ENCODE assay signal across 22 cellular contexts in the genomic region with DNA sequence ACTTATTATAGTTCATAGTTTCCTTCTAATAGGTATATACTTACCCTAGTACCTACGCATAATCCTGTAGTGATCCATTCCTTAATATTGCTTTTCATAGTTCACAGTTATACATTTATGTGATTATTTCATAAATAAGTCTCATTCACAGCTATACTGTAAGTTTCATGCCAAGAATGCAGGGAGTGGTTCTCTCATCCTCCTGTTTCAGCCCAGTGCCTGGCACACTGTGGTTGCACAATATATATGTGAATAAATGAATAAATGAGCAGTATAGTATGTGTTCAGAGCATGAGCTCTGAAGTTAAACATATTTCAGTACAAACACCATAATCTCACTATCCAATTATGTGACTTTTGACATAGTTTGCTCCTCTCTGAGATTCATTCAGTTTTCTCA.
A peak's percentile ranks its signal among the peaks of the same experiment; 100 is the strongest.
DNase-seq lines count a peak whose midpoint lies in the region; ATAC-seq, FAIRE-seq and TF ChIP-seq lines count a peak whose summit lies in the region.
"Had no signal": no experiment of that assay in that cellular context is flagged by ENCODE, and none has a peak within 500 bp of the region (broad histone marks: within the 10 kb centered on the region; RNA-seq: fewer than 3 reads in every experiment).

No MANE protein-coding gene starts in this region.

- no peak for DNase-seq in activated CD4-positive, alpha-beta memory T cell treated with anti-CD3 and anti-CD28 coated beads for 36 hours
- no peak for DNase-seq in activated CD4-positive, alpha-beta memory T cell treated with anti-CD3 and anti-CD28 coated beads, Interleukin-2, amount 10 ng/mL, durations not matched to agents 7 days and 5 days
- DNase-seq in amniotic epithelial cell (ENCODE audit: low read depth) (peak; percentile 43), keratinocyte (ENCODE audit: low read depth, low spot score) (no peak), thoracic aorta (ENCODE audit: low spot score) (no peak), DMS 273 treated with DMSO at 0.1 percent for 48 hours (lab: John Stamatoyannopoulos, UW) (no peak), left colon (no peak), HEK293T (ENCODE audit: extremely low spot score) (no peak)
- DNase-seq: amygdala, DMS79, KG1, left ventricle myocardium superior, NCI-H1092, NCI-H748 treated with DMSO at 0.1 percent for 48 hours, spleen had no signal

- no peaks in the 10 kb centered on the region for H4K20me1 ChIP-seq in keratinocyte (ENCODE audit: control insufficient read depth, extremely low read depth, insufficient read depth, low read length)
- H4K20me1 ChIP-seq: BLaER1 treated with 17β-estradiol and CSF1 and Interleukin-3, amounts not matched to agents 10 nM and 100 nM had no signal

- H3K36me3 ChIP-seq in keratinocyte (ENCODE audit: control insufficient read depth in 2 of 2, extremely low read depth in 1 of 2, insufficient read depth in 2 of 2, low read length in 2 of 2) (no peaks in the 10 kb centered on the region), thoracic aorta (no peaks in the 10 kb centered on the region)
- H3K36me3 ChIP-seq: spleen, tibial nerve had no signal

- peaks cover 79% of the 10 kb centered on the region for H3K4me1 Mint-ChIP-seq in activated CD4-positive, alpha-beta memory T cell treated with anti-CD3 and anti-CD28 coated beads for 36 hours (ENCODE audit: low read depth)
- peaks cover 34% of the 10 kb centered on the region for H3K4me1 Mint-ChIP-seq in activated CD4-positive, alpha-beta memory T cell treated with anti-CD3 and anti-CD28 coated beads, Interleukin-2, amount 10 ng/mL, durations not matched to agents 7 days and 5 days

- FAIRE-seq in keratinocyte (lab: Jason Lieb, UNC) = peak; percentile 82
- FAIRE-seq: A204.1, frontal cortex, H54 had no signal

- H3K9me1 ChIP-seq in keratinocyte (ENCODE audit: control insufficient read depth, extremely low read depth, insufficient read depth, low read length) = no peaks in the 10 kb centered on the region

- peaks cover 23% of the 10 kb centered on the region for H3K36me3 Mint-ChIP-seq in activated CD4-positive, alpha-beta memory T cell treated with anti-CD3 and anti-CD28 coated beads for 36 hours
- peaks cover 15% of the 10 kb centered on the region for H3K36me3 Mint-ChIP-seq in activated CD4-positive, alpha-beta memory T cell treated with anti-CD3 and anti-CD28 coated beads, Interleukin-2, amount 10 ng/mL, durations not matched to agents 7 days and 5 days (ENCODE audit: low read depth)

- H3K79me2 ChIP-seq in keratinocyte (ENCODE audit: control insufficient read depth, insufficient read depth, low read length) = no peaks in the 10 kb centered on the region

- no peak overlapping the region for H3K4me3 ChIP-seq in keratinocyte (ENCODE audit: control insufficient read depth in 2 of 3, extremely low read depth in 1 of 3, insufficient read depth in 2 of 3, low read depth in 1 of 3, low read length in 3 of 3)
- H3K4me3 ChIP-seq in thoracic aorta = no peak overlapping the region
- H3K4me3 ChIP-seq: BLaER1 treated with 17β-estradiol and CSF1 and Interleukin-3, amounts not matched to agents 10 nM and 100 nM; spleen; tibial nerve had no signal

- ATAC-seq in thoracic aorta (ENCODE audit: insufficient number of reproducible peaks, low FRiP score, low read depth) (no peak), left colon (no peak)

- TF ChIP-seq CTCF in keratinocyte (optimal IDR thresholded peaks at IDR 0.05 in 1 of 3, IDR thresholded peaks at IDR 0.05 in 1 of 3, conservative IDR thresholded peaks at IDR 0.05 in 1 of 3; ENCODE audit: extremely low read depth in 1 of 3, insufficient read depth in 2 of 3, low read length in 3 of 3) (no peak), thoracic aorta (IDR thresholded peaks at IDR 0.05) (no peak)

- peak overlapping the region; percentile 11 for H3K27ac Mint-ChIP-seq in activated CD4-positive, alpha-beta memory T cell treated with anti-CD3 and anti-CD28 coated beads for 36 hours
- H3K27ac Mint-ChIP-seq in activated CD4-positive, alpha-beta memory T cell treated with anti-CD3 and anti-CD28 coated beads, Interleukin-2, amount 10 ng/mL, durations not matched to agents 7 days and 5 days = no peak overlapping the region
- H3K27ac Mint-ChIP-seq: progenitor cell of endocrine pancreas had no signal

- no peak overlapping the region for H3K4me3 Mint-ChIP-seq in activated CD4-positive, alpha-beta memory T cell treated with anti-CD3 and anti-CD28 coated beads for 36 hours
- no peak overlapping the region for H3K4me3 Mint-ChIP-seq in activated CD4-positive, alpha-beta memory T cell treated with anti-CD3 and anti-CD28 coated beads, Interleukin-2, amount 10 ng/mL, durations not matched to agents 7 days and 5 days

- dilution Hi-C loops in keratinocyte (cut with MboI; ENCODE audit: extremely low pct_ligation_motif_present, low sequenced_read_pairs) = no loop called here

- H3K9ac ChIP-seq in keratinocyte (ENCODE audit: control insufficient read depth, extremely low read depth, insufficient read depth, low read length) = peak overlapping the region; percentile 5

- CTCF ChIA-PET in activated CD4-positive, alpha-beta memory T cell treated with anti-CD3 and anti-CD28 coated beads for 36 hours (lab: Charles Lee) = interaction anchor here (1.1 to 1.2 kb wide), 2 partner anchors 116 to 215 kb away, joined by 3 read pairs; a partner anchor contains a TSS
- CTCF ChIA-PET in activated CD4-positive, alpha-beta memory T cell treated with anti-CD3 and anti-CD28 coated beads, Interleukin-2, amount 10 ng/mL, durations not matched to agents 7 days and 5 days (lab: Charles Lee) = interaction anchor here (2.4 kb wide), 1 partner anchor 116 kb away, joined by 6 read pairs; a partner anchor contains a TSS
- CTCF ChIA-PET in HEK293T (lab: Yijun Ruan, JAX) = interaction anchor here (0.6 kb wide), 1 partner anchor 43 kb away, joined by 3 read pairs; no protein-coding TSS in a partner anchor

- intact Hi-C loops in activated CD4-positive, alpha-beta memory T cell treated with anti-CD3 and anti-CD28 coated beads for 36 hours (cut with micrococcal nuclease) = no loop called here
- intact Hi-C loops in left colon (cut with DNase I, micrococcal nuclease) = no loop called here

- H3K27me3 Mint-ChIP-seq in activated CD4-positive, alpha-beta memory T cell treated with anti-CD3 and anti-CD28 coated beads for 36 hours = no peaks in the 10 kb centered on the region
- no peaks in the 10 kb centered on the region for H3K27me3 Mint-ChIP-seq in activated CD4-positive, alpha-beta memory T cell treated with anti-CD3 and anti-CD28 coated beads, Interleukin-2, amount 10 ng/mL, durations not matched to agents 7 days and 5 days
- H3K27me3 Mint-ChIP-seq: progenitor cell of endocrine pancreas had no signal

- H3K9me3 ChIP-seq in keratinocyte (ENCODE audit: control insufficient read depth, low read depth, low read length) (no peaks in the 10 kb centered on the region), thoracic aorta (no peaks in the 10 kb centered on the region)
- H3K9me3 ChIP-seq: spleen, tibial nerve had no signal

- H3K27ac ChIP-seq in keratinocyte (ENCODE audit: control insufficient read depth, insufficient read depth, low read length) = peak overlapping the region; percentile 65
- H3K27ac ChIP-seq in thoracic aorta = peak overlapping the region; percentile 85 to 86
- H3K27ac ChIP-seq: HL-60 had no signal

- POLR2A ChIA-PET in activated CD4-positive, alpha-beta memory T cell treated with anti-CD3 and anti-CD28 coated beads for 36 hours (lab: Charles Lee) = interaction anchor here (1.1 kb wide), 1 partner anchor 135 kb away, joined by 3 read pairs; no protein-coding TSS in a partner anchor
- POLR2A ChIA-PET in activated CD4-positive, alpha-beta memory T cell treated with anti-CD3 and anti-CD28 coated beads, Interleukin-2, amount 10 ng/mL, durations not matched to agents 7 days and 5 days (lab: Charles Lee) = interaction anchor here (1.4 kb wide), 1 partner anchor 12 kb away, joined by 4 read pairs; no protein-coding TSS in a partner anchor
- POLR2A ChIA-PET in HEK293T (lab: Yijun Ruan, JAX) = no interaction called here

- H3K27me3 ChIP-seq in keratinocyte (ENCODE audit: control insufficient read depth, extremely low read depth, insufficient read depth, low read length) (no peaks in the 10 kb centered on the region), thoracic aorta (replicated peaks; ENCODE audit: insufficient read depth) (no peaks in the 10 kb centered on the region)
- H3K27me3 ChIP-seq: BLaER1 treated with 17β-estradiol and CSF1 and Interleukin-3, amounts not matched to agents 10 nM and 100 nM; spleen; tibial nerve had no signal

- no peaks in the 10 kb centered on the region for H3K9me3 Mint-ChIP-seq in activated CD4-positive, alpha-beta memory T cell treated with anti-CD3 and anti-CD28 coated beads for 36 hours
- no peaks in the 10 kb centered on the region for H3K9me3 Mint-ChIP-seq in activated CD4-positive, alpha-beta memory T cell treated with anti-CD3 and anti-CD28 coated beads, Interleukin-2, amount 10 ng/mL, durations not matched to agents 7 days and 5 days

- H3K4me1 ChIP-seq in keratinocyte (ENCODE audit: control insufficient read depth, extremely low read depth, insufficient read depth, low read length) = peaks cover 39% of the 10 kb centered on the region
- peaks cover 45 to 69% of the 10 kb centered on the region in 2 donors for H3K4me1 ChIP-seq in thoracic aorta (ENCODE audit: control insufficient read depth in 1 of 2, low read depth in 2 of 2)

- peak overlapping the region; percentile 41 for H2AFZ ChIP-seq in keratinocyte (ENCODE audit: control insufficient read depth, low read length)

- peak overlapping the region; percentile 55 for H3K4me2 ChIP-seq in keratinocyte (ENCODE audit: control insufficient read depth, extremely low read depth, insufficient read depth, low read depth, low read length)

TF ChIP-seq in HEK293T, 16 proteins besides CTCF, POLR2A, EP300 and RAD21:
- TF ChIP-seq BHLHE40 (IDR thresholded peaks at IDR 0.05; ENCODE audit: borderline replicate concordance) (no peak), FOXM1 (IDR thresholded peaks at IDR 0.05; ENCODE audit: borderline replicate concordance) (no peak), SP1 (IDR thresholded peaks at IDR 0.05) (no peak), ZNF384 (IDR thresholded peaks at IDR 0.05) (no peak), CTBP1 (IDR thresholded peaks at IDR 0.05; ENCODE audit: borderline replicate concordance) (no peak), ELF4 (IDR thresholded peaks at IDR 0.05) (no peak), FOXA1 (IDR thresholded peaks at IDR 0.05) (no peak), FOXK2 (IDR thresholded peaks at IDR 0.05) (no peak)
